ENCODE assay signal across 8 cellular contexts in the genomic region with DNA sequence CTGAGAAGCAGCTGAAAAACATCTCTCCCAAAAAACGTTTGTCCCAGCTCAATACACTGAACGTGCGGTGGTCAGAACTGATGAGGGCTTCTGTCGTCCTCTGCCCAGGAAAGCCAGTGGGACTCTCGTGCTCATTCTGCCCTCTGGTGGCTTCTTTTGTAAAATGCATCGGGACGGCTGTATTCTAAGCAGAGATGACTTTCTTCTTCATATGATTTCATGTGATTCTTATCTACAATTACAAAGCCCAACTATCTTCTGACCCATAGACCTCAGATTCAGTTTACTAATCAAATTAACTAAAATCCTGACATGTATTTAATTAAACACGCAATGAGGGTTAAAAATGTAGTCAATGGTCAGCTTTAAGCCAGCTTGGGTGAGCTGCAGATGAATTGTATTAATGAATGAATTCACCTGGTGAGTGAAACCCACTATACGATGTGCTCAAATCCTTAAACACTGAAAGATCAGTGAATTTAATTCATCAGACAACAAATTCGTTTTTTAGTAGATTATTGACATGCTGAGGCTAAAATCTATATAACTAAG.
DNase-seq lines count a peak whose midpoint lies in the region; ATAC-seq, FAIRE-seq and TF ChIP-seq lines count a peak whose summit lies in the region.

No MANE protein-coding gene starts in this region.

- H3K9me3 Mint-ChIP-seq in endothelial cell (ENCODE audit: unreplicated experiment), result no peaks in the 10 kb centered on the region

- peak; percentile 86 for ATAC-seq in HG03520 (IDR thresholded peaks at IDR 0.05; ENCODE audit: unreplicated experiment)
- peak; percentile 85 for ATAC-seq in mucosa of descending colon

- intact Hi-C loops in mucosa of descending colon (cut with DNase I, micrococcal nuclease), result loop anchor here in 1 of 2 donors (2.0 kb wide), 1 partner anchor 35 kb away; no protein-coding TSS in a partner anchor

- H3K4me1 Mint-ChIP-seq in endothelial cell (ENCODE audit: unreplicated experiment), result no peaks in the 10 kb centered on the region

- H3K9me3 ChIP-seq in mucosa of descending colon, result no peaks in the 10 kb centered on the region

- peak; percentile 79 for FAIRE-seq in GM19239 (lab: Jason Lieb, UNC)

- DNase-seq in CD1c-positive myeloid dendritic cell (ENCODE audit: extremely low spot score) (peak; percentile 55), GM19239 (ENCODE audit: insufficient read length, low spot score) (peak; percentile 44), NOMO-1 treated with DMSO at 0.1 percent for 48 hours (lab: John Stamatoyannopoulos, UW; ENCODE audit: unreplicated experiment) (peak; percentile 47), endothelial cell (ENCODE audit: low spot score) (peak; percentile 74), mucosa of descending colon (peak in 2 of 3 donors; percentile 60 to 82)
- DNase-seq in activated CD8-positive, alpha-beta memory T cell treated with anti-CD3 and anti-CD28 coated beads, Interleukin-2, amount 50 U/mL, for 1 hour (ENCODE audit: extremely low read depth), result peak; percentile 3
- DNase-seq in stimulated activated naive CD4-positive, alpha-beta T cell (lab: John Stamatoyannopoulos, UW), result peak in 5 of 6 experiments; percentile 6 to 56 (median 11)

- no peak overlapping the region for H3K27ac Mint-ChIP-seq in endothelial cell (ENCODE audit: unreplicated experiment)

- no peaks in the 10 kb centered on the region for H3K27me3 Mint-ChIP-seq in endothelial cell (ENCODE audit: unreplicated experiment)

- H3K4me3 Mint-ChIP-seq in endothelial cell (ENCODE audit: unreplicated experiment), result no peak overlapping the region

- peaks cover 6% of the 10 kb centered on the region for H3K4me1 ChIP-seq in mucosa of descending colon (ENCODE audit: low read depth)

- TF ChIP-seq CTCF in endothelial cell (IDR thresholded peaks at IDR 0.05; ENCODE audit: unreplicated experiment) (peak; percentile 65), mucosa of descending colon (IDR thresholded peaks at IDR 0.05) (peak; percentile 48)

- no peaks in the 10 kb centered on the region for H3K36me3 Mint-ChIP-seq in endothelial cell (ENCODE audit: low read depth, unreplicated experiment)

- no peak overlapping the region for H3K4me3 ChIP-seq in mucosa of descending colon

- no peaks in the 10 kb centered on the region for H3K36me3 ChIP-seq in mucosa of descending colon (ENCODE audit: low read depth)

Comparison
In these comparisons a context has a peak if more than half of its experiments do, and no peak if none do; other contexts are left out.
1. DNase-seq: peak in every context shown above with its lines; median percentile 74 in endothelial cell; 71 in mucosa of descending colon; 55 in CD1c-positive myeloid dendritic cell; 47 in NOMO-1 treated with DMSO at 0.1 percent for 48 hours; 44 in GM19239; 11 in stimulated activated naive CD4-positive, alpha-beta T cell; 3 in activated CD8-positive, alpha-beta memory T cell treated with anti-CD3 and anti-CD28 coated beads, Interleukin-2, amount 50 U/mL, for 1 hour.